13 cellular contexts compared by ENCODE assay signal in genomic region chr3:119794971-119795612, GRCh38. TPM values are rescaled to one million over a fixed set of nuclear protein-coding genes. Genes with fewer than 3 reads are reported as not detected.
A peak's percentile ranks its signal among the peaks of the same experiment; 100 is the strongest.
DNase-seq lines count a peak whose midpoint lies in the region; ATAC-seq, FAIRE-seq and TF ChIP-seq lines count a peak whose summit lies in the region.
"Had no signal": no experiment of that assay in that cellular context is flagged by ENCODE, and none has a peak within 500 bp of the region (broad histone marks: within the 10 kb centered on the region; RNA-seq: fewer than 3 reads in every experiment).

No MANE protein-coding gene starts in this region.

- no peaks in the 10 kb centered on the region for H3K9me1 ChIP-seq in endothelial cell of umbilical vein (replicated peaks; ENCODE audit: control insufficient read depth, extremely low read depth, insufficient read depth, low read length)

- intact Hi-C loops in endothelial cell of umbilical vein (cut with micrococcal nuclease): no loop called here

- no peaks in the 10 kb centered on the region for H3K36me3 ChIP-seq in endothelial cell of umbilical vein (ENCODE audit: control insufficient read depth in 2 of 2, extremely low read depth in 1 of 2, insufficient read depth in 2 of 2, low read length in 2 of 2)
- H3K36me3 ChIP-seq in mucosa of rectum (ENCODE audit: control insufficient read depth in 2 of 2, insufficient read depth in 2 of 2, low read length in 2 of 2): peaks cover 0 to 7% of the 10 kb centered on the region in 2 donors
- H3K36me3 ChIP-seq: lower lobe of right lung had no signal

- H3K9ac ChIP-seq in endothelial cell of umbilical vein (replicated peaks; ENCODE audit: extremely low read depth, insufficient read depth, low read length) (no peak overlapping the region), mucosa of rectum (ENCODE audit: low read depth in 1 of 2, low read length in 2 of 2) (no peak overlapping the region)

- FAIRE-seq in endothelial cell of umbilical vein (lab: Jason Lieb, UNC): peak; percentile 70

- H3K36me3 Mint-ChIP-seq in stimulated activated naive B cell treated with anti-CD40 and anti-IgM and Interleukin-4, amounts not matched to agents 10 μg/mL and 1 μg/mL and 100 μg/mL, for 72 hours: peaks cover 0 to under 1% of the 10 kb centered on the region in 2 donors
- no peaks in the 10 kb centered on the region for H3K36me3 Mint-ChIP-seq in activated CD8-positive, alpha-beta T cell treated with anti-CD3 and anti-CD28 coated beads, Interleukin-2, amount 10 ng/mL, durations not matched to agents 7 days and 5 days (ENCODE audit: low read depth)

- DNase-seq in EH (ENCODE audit: low read depth) (peak; percentile 25), NOMO-1 treated with DMSO at 0.1 percent for 48 hours (lab: John Stamatoyannopoulos, UW; ENCODE audit: unreplicated experiment) (peak; percentile 90), endothelial cell of umbilical vein (ENCODE audit: low read depth, low spot score) (peak; percentile 27), NCI-H526 treated with DMSO at 0.1 percent for 48 hours (lab: John Stamatoyannopoulos, UW) (no peak), NCI-H2029 treated with DMSO at 0.1 percent for 48 hours (lab: John Stamatoyannopoulos, UW) (no peak)
- DNase-seq in stimulated activated naive B cell treated with anti-CD40 and anti-IgM and Interleukin-4, amounts not matched to agents 10 μg/mL and 1 μg/mL and 100 μg/mL, for 72 hours: no peak
- DNase-seq in activated CD8-positive, alpha-beta T cell treated with anti-CD3 and anti-CD28 coated beads, Interleukin-2, amount 10 ng/mL, durations not matched to agents 7 days and 5 days: no peak
- DNase-seq: activated CD8-positive, alpha-beta memory T cell treated with anti-CD3 and anti-CD28 coated beads for 24 hours; COR-L47; lower lobe of right lung; NCI-H774 had no signal

- H3K4me2 ChIP-seq in endothelial cell of umbilical vein (ENCODE audit: insufficient read depth, low read length): no peak overlapping the region

- H3K4me1 ChIP-seq in endothelial cell of umbilical vein (ENCODE audit: control insufficient read depth, extremely low read depth, insufficient read depth, low read length) (peaks cover 5% of the 10 kb centered on the region), mucosa of rectum (ENCODE audit: control insufficient read depth in 2 of 2, insufficient read depth in 2 of 2, low read length in 2 of 2) (peaks cover 8 to 16% of the 10 kb centered on the region in 2 donors)
- H3K4me1 ChIP-seq: lower lobe of right lung had no signal

- no peak overlapping the region for H3K27ac Mint-ChIP-seq in stimulated activated naive B cell treated with anti-CD40 and anti-IgM and Interleukin-4, amounts not matched to agents 10 μg/mL and 1 μg/mL and 100 μg/mL, for 72 hours
- no peak overlapping the region for H3K27ac Mint-ChIP-seq in activated CD8-positive, alpha-beta T cell treated with anti-CD3 and anti-CD28 coated beads, Interleukin-2, amount 10 ng/mL, durations not matched to agents 7 days and 5 days

- dilution Hi-C loops in endothelial cell of umbilical vein (cut with MboI; ENCODE audit: extremely low pct_ligation_motif_present, low sequenced_read_pairs): no loop called here

- H3K4me3 ChIP-seq in endothelial cell of umbilical vein (replicated peaks in 1 of 3; ENCODE audit: insufficient read depth in 1 of 3, low read depth in 1 of 3, low read length in 3 of 3): no peak overlapping the region
- H3K4me3 ChIP-seq in mucosa of rectum (ENCODE audit: low read length in 2 of 2): peak overlapping the region; percentile 14 to 25
- H3K4me3 ChIP-seq: coronary artery, lower lobe of right lung had no signal

- no peaks in the 10 kb centered on the region for H3K79me2 ChIP-seq in endothelial cell of umbilical vein (ENCODE audit: control insufficient read depth, insufficient read depth, low read length)

- POLR2A ChIA-PET in endothelial cell of umbilical vein (lab: Charles Lee): no interaction called here
- POLR2A ChIA-PET in activated CD8-positive, alpha-beta T cell treated with anti-CD3 and anti-CD28 coated beads, Interleukin-2, amount 10 ng/mL, durations not matched to agents 7 days and 5 days (lab: Charles Lee): no interaction called here

- TF ChIP-seq POLR2A in endothelial cell of umbilical vein (IDR thresholded peaks at IDR 0.05; ENCODE audit: low read depth, low read length): no peak

- no peaks in the 10 kb centered on the region for H3K4me1 Mint-ChIP-seq in stimulated activated naive B cell treated with anti-CD40 and anti-IgM and Interleukin-4, amounts not matched to agents 10 μg/mL and 1 μg/mL and 100 μg/mL, for 72 hours
- no peaks in the 10 kb centered on the region for H3K4me1 Mint-ChIP-seq in activated CD8-positive, alpha-beta T cell treated with anti-CD3 and anti-CD28 coated beads, Interleukin-2, amount 10 ng/mL, durations not matched to agents 7 days and 5 days (ENCODE audit: low read depth)

- no peaks in the 10 kb centered on the region for H4K20me1 ChIP-seq in endothelial cell of umbilical vein (replicated peaks; ENCODE audit: control insufficient read depth, extremely low read depth, insufficient read depth, low read length)

- H2AFZ ChIP-seq in endothelial cell of umbilical vein (ENCODE audit: low read depth, low read length): peak overlapping the region; percentile 52

- BruUV-seq in endothelial cell of umbilical vein (replicated peaks; lab: Mats Ljungman, UMichigan): no TSS peak

- no peak overlapping the region for H3K4me3 Mint-ChIP-seq in stimulated activated naive B cell treated with anti-CD40 and anti-IgM and Interleukin-4, amounts not matched to agents 10 μg/mL and 1 μg/mL and 100 μg/mL, for 72 hours
- H3K4me3 Mint-ChIP-seq in activated CD8-positive, alpha-beta T cell treated with anti-CD3 and anti-CD28 coated beads, Interleukin-2, amount 10 ng/mL, durations not matched to agents 7 days and 5 days: no peak overlapping the region

- CTCF ChIA-PET in endothelial cell of umbilical vein (lab: Charles Lee): no interaction called here
- CTCF ChIA-PET in activated CD8-positive, alpha-beta T cell treated with anti-CD3 and anti-CD28 coated beads, Interleukin-2, amount 10 ng/mL, durations not matched to agents 7 days and 5 days (lab: Charles Lee): no interaction called here

- H3K27me3 Mint-ChIP-seq in stimulated activated naive B cell treated with anti-CD40 and anti-IgM and Interleukin-4, amounts not matched to agents 10 μg/mL and 1 μg/mL and 100 μg/mL, for 72 hours: peaks cover 15% of the 10 kb centered on the region in 2 donors
- H3K27me3 Mint-ChIP-seq in activated CD8-positive, alpha-beta T cell treated with anti-CD3 and anti-CD28 coated beads, Interleukin-2, amount 10 ng/mL, durations not matched to agents 7 days and 5 days (ENCODE audit: low read depth): peaks cover 14% of the 10 kb centered on the region

- H3K9me3 ChIP-seq in endothelial cell of umbilical vein (replicated peaks; ENCODE audit: control insufficient read depth, insufficient read depth, low read length) (no peaks in the 10 kb centered on the region), mucosa of rectum (ENCODE audit: control insufficient read depth in 2 of 2, low read length in 2 of 2) (no peaks in the 10 kb centered on the region)
- H3K9me3 ChIP-seq: lower lobe of right lung had no signal

- H3K9me3 Mint-ChIP-seq in stimulated activated naive B cell treated with anti-CD40 and anti-IgM and Interleukin-4, amounts not matched to agents 10 μg/mL and 1 μg/mL and 100 μg/mL, for 72 hours: peaks cover 0 to under 1% of the 10 kb centered on the region in 2 donors
- H3K9me3 Mint-ChIP-seq in activated CD8-positive, alpha-beta T cell treated with anti-CD3 and anti-CD28 coated beads, Interleukin-2, amount 10 ng/mL, durations not matched to agents 7 days and 5 days (ENCODE audit: insufficient read depth): peaks cover 3% of the 10 kb centered on the region

- ATAC-seq in stimulated activated naive B cell treated with anti-CD40 and anti-IgM and Interleukin-4, amounts not matched to agents 10 μg/mL and 1 μg/mL and 100 μg/mL, for 72 hours (replicated peaks): no peak
- ATAC-seq in activated CD8-positive, alpha-beta T cell treated with anti-CD3 and anti-CD28 coated beads, Interleukin-2, amount 10 ng/mL, durations not matched to agents 7 days and 5 days: no peak
- ATAC-seq: lower lobe of right lung had no signal

- H3K27me3 ChIP-seq in endothelial cell of umbilical vein (ENCODE audit: control insufficient read depth in 2 of 2, insufficient read depth in 2 of 2, low read length in 2 of 2) (no peaks in the 10 kb centered on the region), mucosa of rectum (ENCODE audit: control insufficient read depth in 2 of 2, insufficient read depth in 2 of 2, low read length in 2 of 2) (no peaks in the 10 kb centered on the region)

- H3K27ac ChIP-seq in endothelial cell of umbilical vein (ENCODE audit: insufficient read depth, low read depth, low read length) (no peak overlapping the region), mucosa of rectum (ENCODE audit: low read depth in 2 of 2, low read length in 2 of 2) (peak overlapping the region; percentile 52 to 76)
- H3K27ac ChIP-seq: coronary artery, lower lobe of right lung had no signal

- no peak for TF ChIP-seq CTCF in endothelial cell of umbilical vein (IDR thresholded peaks at IDR 0.05; ENCODE audit: extremely low read depth in 1 of 2, insufficient read depth in 1 of 2, low read depth in 1 of 2, low read length in 2 of 2)

TF ChIP-seq in endothelial cell of umbilical vein, 7 proteins besides CTCF, POLR2A, EP300 and RAD21:
- TF ChIP-seq GATA2 (IDR thresholded peaks at IDR 0.05; ENCODE audit: insufficient read depth, insufficient read length, low read depth, low read length) (no peak), EZH2 (IDR thresholded peaks at IDR 0.05; ENCODE audit: borderline replicate concordance, low read depth, low read length, severe bottlenecking) (no peak), MYC (IDR thresholded peaks at IDR 0.05; ENCODE audit: low read depth, low read length) (no peak)

RNA-seq across cellular contexts. Expression of gene NR1I2, which starts 13.2 kb away (rescaled TPM):
- total RNA-seq in endothelial cell of umbilical vein: not detected in 2 replicates
- 0.03 TPM in 2 replicates for polyA plus RNA-seq in endothelial cell of umbilical vein
- 0.04 TPM in 1 of 2 replicates, not detected in the other for polyA plus RNA-seq in endothelial cell of umbilical vein (2011; cell fraction: cytosol; rRNA removed)
- polyA plus RNA-seq in endothelial cell of umbilical vein (2011; cell fraction: nucleus; rRNA removed): 0.05 TPM in 1 of 2 replicates, not detected in the other
- polyA plus RNA-seq in endothelial cell of umbilical vein (2012): not detected in 2 replicates
- 0.11 TPM in 1 of 2 replicates, not detected in the other for polyA minus RNA-seq in endothelial cell of umbilical vein
- polyA minus RNA-seq in endothelial cell of umbilical vein (2011; cell fraction: cytosol; rRNA and poly(A)+ RNA removed): not detected
- polyA minus RNA-seq in endothelial cell of umbilical vein (2011; cell fraction: nucleus; rRNA and poly(A)+ RNA removed): not detected in 2 replicates
- total RNA-seq in activated CD8-positive, alpha-beta T cell treated with anti-CD3 and anti-CD28 coated beads, Interleukin-2, amount 10 ng/mL, durations not matched to agents 7 days and 5 days: under 1 TPM; 0.10 to 0.26 TPM

Comparison
In these comparisons a context has a peak if more than half of its experiments do, and no peak if none do; other contexts are left out.
1. DNase-seq: peak in EH (single experiment), NOMO-1 treated with DMSO at 0.1 percent for 48 hours (single experiment) and endothelial cell of umbilical vein (single experiment); none in NCI-H526 treated with DMSO at 0.1 percent for 48 hours (single experiment), stimulated activated naive B cell treated with anti-CD40 and anti-IgM and Interleukin-4, amounts not matched to agents 10 μg/mL and 1 μg/mL and 100 μg/mL, for 72 hours (single experiment), activated CD8-positive, alpha-beta T cell treated with anti-CD3 and anti-CD28 coated beads, Interleukin-2, amount 10 ng/mL, durations not matched to agents 7 days and 5 days (single experiment) and NCI-H2029 treated with DMSO at 0.1 percent for 48 hours (single experiment).
2. H3K4me3 ChIP-seq: peak in mucosa of rectum (2 of 2); none in endothelial cell of umbilical vein (0 of 3).